ENCODE assay signal across 11 cellular contexts in genomic region chr18:47944972-47945843, GRCh38.
DNase-seq lines count a peak whose midpoint lies in the region; ATAC-seq, FAIRE-seq and TF ChIP-seq lines count a peak whose summit lies in the region.
"Had no signal": no experiment of that assay in that cellular context is flagged by ENCODE, and none has a peak within 500 bp of the region (broad histone marks: within the 10 kb centered on the region; RNA-seq: fewer than 3 reads in every experiment).

No MANE protein-coding gene starts in this region.

- in situ Hi-C loops in GM13976 (cut with MboI; ENCODE audit: low sequenced_read_pairs, unreplicated experiment) = no loop called here

- ATAC-seq in HG03571 (IDR thresholded peaks at IDR 0.05; ENCODE audit: unreplicated experiment) = no peak
- ATAC-seq: mucosa of descending colon had no signal

- peak; percentile 17 for DNase-seq in GM13976 (ENCODE audit: low spot score)
- DNase-seq in HTR-8/SVneo (ENCODE audit: insufficient read length, low spot score) = peak; percentile 54
- DNase-seq in adipocyte (ENCODE audit: low read depth) = peak; percentile 43
- DNase-seq in kidney glomerular epithelial cell (lab: John Stamatoyannopoulos, UW) = peak; percentile 80
- no peak for DNase-seq in D721Med (ENCODE audit: insufficient read length, low spot score)
- no peak for DNase-seq in SIG-M5 (lab: John Stamatoyannopoulos, UW)
- no peak for DNase-seq in NCI-H1694 treated with DMSO at 0.1 percent for 48 hours (lab: John Stamatoyannopoulos, UW)
- DNase-seq: activated CD4-positive, alpha-beta T cell treated with anti-CD3 and anti-CD28 coated beads for 1 hour; Calu3; mucosa of descending colon had no signal

- no peaks in the 10 kb centered on the region for H3K9me3 ChIP-seq in adipocyte (ENCODE audit: control insufficient read depth, low read length)
- H3K9me3 ChIP-seq: mucosa of descending colon had no signal

- peaks cover 15% of the 10 kb centered on the region for H3K4me1 ChIP-seq in adipocyte (ENCODE audit: control insufficient read depth, insufficient read depth, low read length)

- no peaks in the 10 kb centered on the region for H3K27me3 ChIP-seq in adipocyte (replicated peaks; ENCODE audit: control insufficient read depth, insufficient read depth, low read length)

- H3K4me3 ChIP-seq in adipocyte (ENCODE audit: low read length) = no peak overlapping the region
- H3K4me3 ChIP-seq: mucosa of descending colon had no signal

- TF ChIP-seq CTCF in GM13976 (IDR thresholded peaks at IDR 0.05; ENCODE audit: borderline replicate concordance, control extremely low read depth, extremely low read depth, insufficient read depth, missing control alignments) (no peak), D721Med (IDR thresholded peaks at IDR 0.05; ENCODE audit: insufficient read depth, missing control alignments) (no peak)

- peak; percentile 74 for FAIRE-seq in HTR-8/SVneo (lab: Jason Lieb, UNC)
- no peak for FAIRE-seq in D721Med (lab: Jason Lieb, UNC)

- no peaks in the 10 kb centered on the region for H3K36me3 ChIP-seq in adipocyte (ENCODE audit: control insufficient read depth, insufficient read depth, low read length, severe bottlenecking)

- no peak overlapping the region for H3K9ac ChIP-seq in adipocyte (ENCODE audit: low read length)

Comparison
In these comparisons a context has a peak if more than half of its experiments do, and no peak if none do; other contexts are left out.
1. DNase-seq: peak in GM13976 (single experiment), HTR-8/SVneo (single experiment), adipocyte (single experiment) and kidney glomerular epithelial cell (single experiment); none in D721Med (single experiment), SIG-M5 (single experiment) and NCI-H1694 treated with DMSO at 0.1 percent for 48 hours (single experiment).